9 cellular contexts compared by ENCODE assay signal in the genomic region with DNA sequence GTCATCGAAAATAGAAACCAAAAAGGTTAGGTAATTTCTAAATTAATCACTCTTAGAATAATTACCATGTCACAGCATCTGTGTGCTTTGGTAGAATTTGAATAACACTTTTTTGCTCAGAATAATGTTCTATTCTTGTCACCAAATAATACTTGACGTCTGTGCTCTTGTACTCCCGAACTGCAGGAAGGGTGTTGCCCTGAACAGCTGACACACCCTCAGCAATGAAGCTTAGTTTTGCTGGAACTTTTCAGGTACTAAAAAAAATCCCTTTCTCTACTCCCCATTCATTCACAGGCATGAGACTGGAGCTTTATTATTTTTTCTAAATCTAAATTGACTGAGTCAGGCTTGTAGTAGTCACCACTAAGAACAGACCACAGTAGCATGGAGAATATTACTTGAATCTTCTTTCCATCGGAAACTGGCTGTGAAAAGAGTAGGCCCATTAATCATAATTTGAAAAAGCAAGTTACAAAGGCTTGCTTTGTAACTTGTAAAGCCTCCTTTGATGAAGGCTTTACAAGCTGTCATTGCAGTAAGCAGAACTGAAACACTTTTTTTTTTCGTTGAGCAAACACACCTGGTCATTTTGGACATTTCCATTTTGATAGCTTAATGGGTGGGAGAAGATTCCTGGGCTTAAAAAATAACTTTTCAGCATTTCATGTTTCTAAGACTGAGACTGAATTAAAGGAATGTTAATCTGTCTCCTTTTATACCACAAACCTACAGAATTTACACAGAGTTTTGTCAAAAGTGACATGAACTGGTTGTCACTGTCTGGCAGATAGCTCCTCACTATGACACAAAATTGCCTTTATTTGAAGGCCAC.
DNase-seq lines count a peak whose midpoint lies in the region; ATAC-seq, FAIRE-seq and TF ChIP-seq lines count a peak whose summit lies in the region.
"Had no signal": no experiment of that assay in that cellular context is flagged by ENCODE, and none has a peak within 500 bp of the region (broad histone marks: within the 10 kb centered on the region; RNA-seq: fewer than 3 reads in every experiment).

No MANE protein-coding gene starts in this region.

- TF ChIP-seq CTCF in pancreas (IDR thresholded peaks at IDR 0.05), result no peak
- TF ChIP-seq CTCF in BE2C (IDR thresholded peaks at IDR 0.05; ENCODE audit: low read depth, low read length), result no peak

- H3K4me3 ChIP-seq in pancreas (no peak overlapping the region), BE2C (ENCODE audit: low read depth, low read length) (no peak overlapping the region)

- H3K27ac ChIP-seq in pancreas, result peak overlapping the region in 2 of 4 donors; percentile 28 to 47

- FAIRE-seq in pancreas (lab: Jason Lieb, UNC), result peak; percentile 41
- FAIRE-seq: A204.1 had no signal

- H3K36me3 ChIP-seq in pancreas (no peaks in the 10 kb centered on the region), BE2C (no peaks in the 10 kb centered on the region)

- peak overlapping the region; percentile 26 for H3K4me3 Mint-ChIP-seq in central memory CD8-positive, alpha-beta T cell

- intact Hi-C loops in pancreas (cut with DNase I), result no loop called here

- WGBS in pancreas, 2 donors, result 35 to 42% methylated on average over 5 of the region's 5 CpGs

- H3K27me3 Mint-ChIP-seq in central memory CD8-positive, alpha-beta T cell, result no peaks in the 10 kb centered on the region

- H3K4me1 ChIP-seq in pancreas (peaks cover 0 to 16% (median 0%) of the 10 kb centered on the region in 3 donors), BE2C (no peaks in the 10 kb centered on the region)

- no peak overlapping the region for H3K27ac Mint-ChIP-seq in central memory CD8-positive, alpha-beta T cell (ENCODE audit: low read depth)

- DNase-seq in DMS79 (lab: John Stamatoyannopoulos, UW) (peak; percentile 21), DMS79 treated with DMSO at 0.1 percent for 48 hours (lab: John Stamatoyannopoulos, UW) (no peak), NCI-H774 (lab: John Stamatoyannopoulos, UW) (peak; percentile 32), pancreas (no peak), BE2C (no peak), GM19240 (ENCODE audit: insufficient read length, low spot score) (no peak)
- no peak for DNase-seq in central memory CD8-positive, alpha-beta T cell (ENCODE audit: low spot score in 2 of 2)

- peaks cover 11% of the 10 kb centered on the region for H3K4me1 Mint-ChIP-seq in central memory CD8-positive, alpha-beta T cell

- no peaks in the 10 kb centered on the region for H3K36me3 Mint-ChIP-seq in central memory CD8-positive, alpha-beta T cell (ENCODE audit: insufficient read depth)

- ATAC-seq in HG02798 (IDR thresholded peaks at IDR 0.05; ENCODE audit: poor library complexity, unreplicated experiment), result peak; percentile 69
- ATAC-seq in central memory CD8-positive, alpha-beta T cell (replicated peaks; ENCODE audit: extremely low read depth, poor library complexity, severe bottlenecking), result peak; percentile 67
- ATAC-seq in pancreas, result peak in 3 of 4 donors; percentile 54 to 69 (median 65)

- no peaks in the 10 kb centered on the region for H3K9me3 Mint-ChIP-seq in central memory CD8-positive, alpha-beta T cell

- H3K27me3 ChIP-seq in pancreas, result no peaks in the 10 kb centered on the region
- no peaks in the 10 kb centered on the region for H3K27me3 ChIP-seq in BE2C

- H3K9me3 ChIP-seq in pancreas (no peaks in the 10 kb centered on the region), BE2C (no peaks in the 10 kb centered on the region)

Comparison
In these comparisons a context has a peak if more than half of its experiments do, and no peak if none do; other contexts are left out.
1. DNase-seq: peak in DMS79 (single experiment) and NCI-H774 (single experiment); none in DMS79 treated with DMSO at 0.1 percent for 48 hours (single experiment), central memory CD8-positive, alpha-beta T cell (0 of 2), pancreas (0 of 6), BE2C (single experiment) and GM19240 (single experiment).
2. Peak in every context shown above with its lines, with median percentiles within 50 percentile points of each other: ATAC-seq.